Comparison of ENCODE assay signal across 1 cellular context in the genomic region with DNA sequence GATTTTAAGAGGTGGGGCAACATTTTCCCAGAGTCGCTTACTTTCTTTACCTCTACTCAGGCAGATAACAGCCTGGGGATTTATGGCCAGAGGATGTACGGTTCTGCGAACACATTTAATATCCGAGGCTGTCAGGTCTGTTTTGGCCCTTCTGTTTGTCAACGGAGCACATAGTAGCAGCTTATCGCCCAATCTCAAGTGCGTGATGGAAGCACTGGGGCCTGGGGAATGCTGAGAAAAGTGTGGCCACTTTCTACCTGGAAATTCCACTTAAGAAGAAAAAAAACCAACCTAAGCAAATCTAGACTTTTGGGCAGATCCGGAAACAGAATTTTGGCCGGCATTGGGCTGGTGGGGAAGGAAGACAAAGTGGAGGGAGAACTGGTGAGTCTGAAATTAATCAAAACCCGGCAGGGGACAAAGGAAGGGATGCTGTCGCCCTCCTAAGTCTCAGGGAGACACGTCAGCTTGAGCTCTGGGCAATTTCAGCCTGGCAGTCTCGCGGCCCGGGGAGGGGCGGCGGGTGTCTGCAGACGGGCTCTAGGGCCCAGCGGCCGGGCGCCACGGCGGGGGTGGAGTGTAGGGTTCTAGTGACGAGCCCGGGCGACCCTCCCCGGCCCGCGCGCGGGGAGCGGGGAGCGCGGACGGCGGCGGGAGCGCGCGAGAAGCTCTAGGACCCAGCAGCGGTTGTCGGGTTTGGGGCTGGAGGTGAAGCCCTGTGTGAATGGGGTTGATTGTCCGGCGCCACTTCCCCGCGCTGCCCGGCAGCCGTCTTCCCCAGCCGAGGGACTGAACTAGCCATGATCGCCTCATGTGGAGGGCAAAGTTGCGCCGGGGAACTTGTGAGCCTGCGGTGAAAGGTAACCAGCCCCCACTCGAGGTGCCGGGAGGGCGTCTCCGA.
TF ChIP-seq lines count a peak whose summit lies in the region.

Gene AMOTL1, plus strand, starts transcription at position 656 of the 901 bp plus-strand sequence. Its CDS starts 156 bp downstream, at position 812.

TF ChIP-seq in K562, 482 proteins besides CTCF, POLR2A, EP300 and RAD21 (continued from another document and continues in another):
- TF ChIP-seq, protein P1, sequence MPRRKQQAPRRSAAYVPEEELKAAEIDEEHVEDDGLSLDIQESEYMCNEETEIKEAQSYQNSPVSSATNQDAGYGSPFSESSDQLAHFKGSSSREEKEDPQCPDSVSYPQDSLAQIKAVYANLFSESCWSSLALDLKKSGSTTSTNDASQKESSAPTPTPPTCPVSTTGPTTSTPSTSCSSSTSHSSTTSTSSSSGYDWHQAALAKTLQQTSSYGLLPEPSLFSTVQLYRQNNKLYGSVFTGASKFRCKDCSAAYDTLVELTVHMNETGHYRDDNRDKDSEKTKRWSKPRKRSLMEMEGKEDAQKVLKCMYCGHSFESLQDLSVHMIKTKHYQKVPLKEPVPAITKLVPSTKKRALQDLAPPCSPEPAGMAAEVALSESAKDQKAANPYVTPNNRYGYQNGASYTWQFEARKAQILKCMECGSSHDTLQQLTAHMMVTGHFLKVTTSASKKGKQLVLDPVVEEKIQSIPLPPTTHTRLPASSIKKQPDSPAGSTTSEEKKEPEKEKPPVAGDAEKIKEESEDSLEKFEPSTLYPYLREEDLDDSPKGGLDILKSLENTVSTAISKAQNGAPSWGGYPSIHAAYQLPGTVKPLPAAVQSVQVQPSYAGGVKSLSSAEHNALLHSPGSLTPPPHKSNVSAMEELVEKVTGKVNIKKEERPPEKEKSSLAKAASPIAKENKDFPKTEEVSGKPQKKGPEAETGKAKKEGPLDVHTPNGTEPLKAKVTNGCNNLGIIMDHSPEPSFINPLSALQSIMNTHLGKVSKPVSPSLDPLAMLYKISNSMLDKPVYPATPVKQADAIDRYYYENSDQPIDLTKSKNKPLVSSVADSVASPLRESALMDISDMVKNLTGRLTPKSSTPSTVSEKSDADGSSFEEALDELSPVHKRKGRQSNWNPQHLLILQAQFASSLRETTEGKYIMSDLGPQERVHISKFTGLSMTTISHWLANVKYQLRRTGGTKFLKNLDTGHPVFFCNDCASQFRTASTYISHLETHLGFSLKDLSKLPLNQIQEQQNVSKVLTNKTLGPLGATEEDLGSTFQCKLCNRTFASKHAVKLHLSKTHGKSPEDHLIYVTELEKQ (CRISPR knock-in tag; IDR thresholded peaks at IDR 0.05): no peak
- TF ChIP-seq MBD2 (IDR thresholded peaks at IDR 0.05; ENCODE audit: borderline replicate concordance, low read depth): no peak; the same call in 1 of the 2 replicates
- peak; percentile 72 for TF ChIP-seq GATA2 (CRISPR knock-in tag; IDR thresholded peaks at IDR 0.05)
- TF ChIP-seq, protein P2, sequence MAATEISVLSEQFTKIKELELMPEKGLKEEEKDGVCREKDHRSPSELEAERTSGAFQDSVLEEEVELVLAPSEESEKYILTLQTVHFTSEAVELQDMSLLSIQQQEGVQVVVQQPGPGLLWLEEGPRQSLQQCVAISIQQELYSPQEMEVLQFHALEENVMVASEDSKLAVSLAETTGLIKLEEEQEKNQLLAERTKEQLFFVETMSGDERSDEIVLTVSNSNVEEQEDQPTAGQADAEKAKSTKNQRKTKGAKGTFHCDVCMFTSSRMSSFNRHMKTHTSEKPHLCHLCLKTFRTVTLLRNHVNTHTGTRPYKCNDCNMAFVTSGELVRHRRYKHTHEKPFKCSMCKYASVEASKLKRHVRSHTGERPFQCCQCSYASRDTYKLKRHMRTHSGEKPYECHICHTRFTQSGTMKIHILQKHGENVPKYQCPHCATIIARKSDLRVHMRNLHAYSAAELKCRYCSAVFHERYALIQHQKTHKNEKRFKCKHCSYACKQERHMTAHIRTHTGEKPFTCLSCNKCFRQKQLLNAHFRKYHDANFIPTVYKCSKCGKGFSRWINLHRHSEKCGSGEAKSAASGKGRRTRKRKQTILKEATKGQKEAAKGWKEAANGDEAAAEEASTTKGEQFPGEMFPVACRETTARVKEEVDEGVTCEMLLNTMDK (IDR thresholded peaks at IDR 0.05; ENCODE audit: borderline replicate concordance, insufficient read depth, low read depth, low read length, poor library complexity, severe bottlenecking): no peak
- TF ChIP-seq MAX (CRISPR knock-in tag; IDR thresholded peaks at IDR 0.05): no peak
- no peak for TF ChIP-seq ZNF586 (CRISPR knock-in tag; conservative IDR thresholded peaks at IDR 0.05)
- TF ChIP-seq, protein P3, sequence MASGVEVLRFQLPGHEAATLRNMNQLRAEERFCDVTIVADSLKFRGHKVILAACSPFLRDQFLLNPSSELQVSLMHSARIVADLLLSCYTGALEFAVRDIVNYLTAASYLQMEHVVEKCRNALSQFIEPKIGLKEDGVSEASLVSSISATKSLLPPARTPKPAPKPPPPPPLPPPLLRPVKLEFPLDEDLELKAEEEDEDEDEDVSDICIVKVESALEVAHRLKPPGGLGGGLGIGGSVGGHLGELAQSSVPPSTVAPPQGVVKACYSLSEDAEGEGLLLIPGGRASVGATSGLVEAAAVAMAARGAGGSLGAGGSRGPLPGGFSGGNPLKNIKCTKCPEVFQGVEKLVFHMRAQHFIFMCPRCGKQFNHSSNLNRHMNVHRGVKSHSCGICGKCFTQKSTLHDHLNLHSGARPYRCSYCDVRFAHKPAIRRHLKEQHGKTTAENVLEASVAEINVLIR (CRISPR knock-in tag; IDR thresholded peaks at IDR 0.05): peak; percentile 70
- no peak; a peak in 1 of 4 replicates for TF ChIP-seq NRF1 (conservative IDR thresholded peaks at IDR 0.05 in 1 of 2, IDR thresholded peaks at IDR 0.05 in 1 of 2)
- no peak for TF ChIP-seq ZNF239 (CRISPR knock-in tag; IDR thresholded peaks at IDR 0.05)
- TF ChIP-seq TCF7 (IDR thresholded peaks at IDR 0.05; ENCODE audit: borderline replicate concordance): no peak
- peak; percentile 57; the same call in 1 of the 2 replicates for TF ChIP-seq DMBX1 (CRISPR knock-in tag; IDR thresholded peaks at IDR 0.05; ENCODE audit: borderline replicate concordance)
- no peak; the same call in 1 of the 2 replicates for TF ChIP-seq SUPT5H (IDR thresholded peaks at IDR 0.05)
- 0 out of 2 replicates have a peak, but pooled peaks have one; percentile 31 for TF ChIP-seq HBP1 (CRISPR knock-in tag; IDR thresholded peaks at IDR 0.05)
- no peak for TF ChIP-seq SP1 (CRISPR knock-in tag; IDR thresholded peaks at IDR 0.05)
- TF ChIP-seq CSDE1 (IDR thresholded peaks at IDR 0.05): no peak
- TF ChIP-seq MEIS2 (IDR thresholded peaks at IDR 0.05; ENCODE audit: partially characterized antibody): peak; percentile 94
- peak; percentile 28 for TF ChIP-seq RBM25 (IDR thresholded peaks at IDR 0.05; ENCODE audit: low read depth, low read length, severe bottlenecking)
- TF ChIP-seq FUS (optimal IDR thresholded peaks at IDR 0.05; ENCODE audit: low read depth, low read length): no peak
- TF ChIP-seq E4F1 (CRISPR knock-in tag; IDR thresholded peaks at IDR 0.05; ENCODE audit: borderline replicate concordance): no peak
- TF ChIP-seq CCAR2 (IDR thresholded peaks at IDR 0.05; ENCODE audit: low read depth, low read length): no peak
- no peak for TF ChIP-seq FOXJ3 (CRISPR knock-in tag; IDR thresholded peaks at IDR 0.05)
- TF ChIP-seq SIN3A (IDR thresholded peaks at IDR 0.05; ENCODE audit: borderline replicate concordance in 2 of 2, control insufficient read depth in 1 of 2, low read depth in 2 of 2, low read length in 2 of 2): no peak
- TF ChIP-seq, protein P4, sequence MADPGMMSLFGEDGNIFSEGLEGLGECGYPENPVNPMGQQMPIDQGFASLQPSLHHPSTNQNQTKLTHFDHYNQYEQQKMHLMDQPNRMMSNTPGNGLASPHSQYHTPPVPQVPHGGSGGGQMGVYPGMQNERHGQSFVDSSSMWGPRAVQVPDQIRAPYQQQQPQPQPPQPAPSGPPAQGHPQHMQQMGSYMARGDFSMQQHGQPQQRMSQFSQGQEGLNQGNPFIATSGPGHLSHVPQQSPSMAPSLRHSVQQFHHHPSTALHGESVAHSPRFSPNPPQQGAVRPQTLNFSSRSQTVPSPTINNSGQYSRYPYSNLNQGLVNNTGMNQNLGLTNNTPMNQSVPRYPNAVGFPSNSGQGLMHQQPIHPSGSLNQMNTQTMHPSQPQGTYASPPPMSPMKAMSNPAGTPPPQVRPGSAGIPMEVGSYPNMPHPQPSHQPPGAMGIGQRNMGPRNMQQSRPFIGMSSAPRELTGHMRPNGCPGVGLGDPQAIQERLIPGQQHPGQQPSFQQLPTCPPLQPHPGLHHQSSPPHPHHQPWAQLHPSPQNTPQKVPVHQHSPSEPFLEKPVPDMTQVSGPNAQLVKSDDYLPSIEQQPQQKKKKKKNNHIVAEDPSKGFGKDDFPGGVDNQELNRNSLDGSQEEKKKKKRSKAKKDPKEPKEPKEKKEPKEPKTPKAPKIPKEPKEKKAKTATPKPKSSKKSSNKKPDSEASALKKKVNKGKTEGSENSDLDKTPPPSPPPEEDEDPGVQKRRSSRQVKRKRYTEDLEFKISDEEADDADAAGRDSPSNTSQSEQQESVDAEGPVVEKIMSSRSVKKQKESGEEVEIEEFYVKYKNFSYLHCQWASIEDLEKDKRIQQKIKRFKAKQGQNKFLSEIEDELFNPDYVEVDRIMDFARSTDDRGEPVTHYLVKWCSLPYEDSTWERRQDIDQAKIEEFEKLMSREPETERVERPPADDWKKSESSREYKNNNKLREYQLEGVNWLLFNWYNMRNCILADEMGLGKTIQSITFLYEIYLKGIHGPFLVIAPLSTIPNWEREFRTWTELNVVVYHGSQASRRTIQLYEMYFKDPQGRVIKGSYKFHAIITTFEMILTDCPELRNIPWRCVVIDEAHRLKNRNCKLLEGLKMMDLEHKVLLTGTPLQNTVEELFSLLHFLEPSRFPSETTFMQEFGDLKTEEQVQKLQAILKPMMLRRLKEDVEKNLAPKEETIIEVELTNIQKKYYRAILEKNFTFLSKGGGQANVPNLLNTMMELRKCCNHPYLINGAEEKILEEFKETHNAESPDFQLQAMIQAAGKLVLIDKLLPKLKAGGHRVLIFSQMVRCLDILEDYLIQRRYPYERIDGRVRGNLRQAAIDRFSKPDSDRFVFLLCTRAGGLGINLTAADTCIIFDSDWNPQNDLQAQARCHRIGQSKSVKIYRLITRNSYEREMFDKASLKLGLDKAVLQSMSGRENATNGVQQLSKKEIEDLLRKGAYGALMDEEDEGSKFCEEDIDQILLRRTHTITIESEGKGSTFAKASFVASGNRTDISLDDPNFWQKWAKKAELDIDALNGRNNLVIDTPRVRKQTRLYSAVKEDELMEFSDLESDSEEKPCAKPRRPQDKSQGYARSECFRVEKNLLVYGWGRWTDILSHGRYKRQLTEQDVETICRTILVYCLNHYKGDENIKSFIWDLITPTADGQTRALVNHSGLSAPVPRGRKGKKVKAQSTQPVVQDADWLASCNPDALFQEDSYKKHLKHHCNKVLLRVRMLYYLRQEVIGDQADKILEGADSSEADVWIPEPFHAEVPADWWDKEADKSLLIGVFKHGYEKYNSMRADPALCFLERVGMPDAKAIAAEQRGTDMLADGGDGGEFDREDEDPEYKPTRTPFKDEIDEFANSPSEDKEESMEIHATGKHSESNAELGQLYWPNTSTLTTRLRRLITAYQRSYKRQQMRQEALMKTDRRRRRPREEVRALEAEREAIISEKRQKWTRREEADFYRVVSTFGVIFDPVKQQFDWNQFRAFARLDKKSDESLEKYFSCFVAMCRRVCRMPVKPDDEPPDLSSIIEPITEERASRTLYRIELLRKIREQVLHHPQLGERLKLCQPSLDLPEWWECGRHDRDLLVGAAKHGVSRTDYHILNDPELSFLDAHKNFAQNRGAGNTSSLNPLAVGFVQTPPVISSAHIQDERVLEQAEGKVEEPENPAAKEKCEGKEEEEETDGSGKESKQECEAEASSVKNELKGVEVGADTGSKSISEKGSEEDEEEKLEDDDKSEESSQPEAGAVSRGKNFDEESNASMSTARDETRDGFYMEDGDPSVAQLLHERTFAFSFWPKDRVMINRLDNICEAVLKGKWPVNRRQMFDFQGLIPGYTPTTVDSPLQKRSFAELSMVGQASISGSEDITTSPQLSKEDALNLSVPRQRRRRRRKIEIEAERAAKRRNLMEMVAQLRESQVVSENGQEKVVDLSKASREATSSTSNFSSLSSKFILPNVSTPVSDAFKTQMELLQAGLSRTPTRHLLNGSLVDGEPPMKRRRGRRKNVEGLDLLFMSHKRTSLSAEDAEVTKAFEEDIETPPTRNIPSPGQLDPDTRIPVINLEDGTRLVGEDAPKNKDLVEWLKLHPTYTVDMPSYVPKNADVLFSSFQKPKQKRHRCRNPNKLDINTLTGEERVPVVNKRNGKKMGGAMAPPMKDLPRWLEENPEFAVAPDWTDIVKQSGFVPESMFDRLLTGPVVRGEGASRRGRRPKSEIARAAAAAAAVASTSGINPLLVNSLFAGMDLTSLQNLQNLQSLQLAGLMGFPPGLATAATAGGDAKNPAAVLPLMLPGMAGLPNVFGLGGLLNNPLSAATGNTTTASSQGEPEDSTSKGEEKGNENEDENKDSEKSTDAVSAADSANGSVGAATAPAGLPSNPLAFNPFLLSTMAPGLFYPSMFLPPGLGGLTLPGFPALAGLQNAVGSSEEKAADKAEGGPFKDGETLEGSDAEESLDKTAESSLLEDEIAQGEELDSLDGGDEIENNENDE (IDR thresholded peaks at IDR 0.05; ENCODE audit: low read depth, low read length): no peak
- TF ChIP-seq SLC30A9 (CRISPR knock-in tag; IDR thresholded peaks at IDR 0.05): no peak
- no peak for TF ChIP-seq SMARCB1 (IDR thresholded peaks at IDR 0.05; ENCODE audit: insufficient read length, low read depth)
- no peak for TF ChIP-seq ZNF324 (CRISPR knock-in tag; IDR thresholded peaks at IDR 0.05)
- TF ChIP-seq PCBP1 (IDR thresholded peaks at IDR 0.05; ENCODE audit: low read depth, low read length, poor library complexity, severe bottlenecking): no peak
- no peak for TF ChIP-seq ZNF41 (CRISPR knock-in tag; conservative IDR thresholded peaks at IDR 0.05)
